In the genomic region with DNA sequence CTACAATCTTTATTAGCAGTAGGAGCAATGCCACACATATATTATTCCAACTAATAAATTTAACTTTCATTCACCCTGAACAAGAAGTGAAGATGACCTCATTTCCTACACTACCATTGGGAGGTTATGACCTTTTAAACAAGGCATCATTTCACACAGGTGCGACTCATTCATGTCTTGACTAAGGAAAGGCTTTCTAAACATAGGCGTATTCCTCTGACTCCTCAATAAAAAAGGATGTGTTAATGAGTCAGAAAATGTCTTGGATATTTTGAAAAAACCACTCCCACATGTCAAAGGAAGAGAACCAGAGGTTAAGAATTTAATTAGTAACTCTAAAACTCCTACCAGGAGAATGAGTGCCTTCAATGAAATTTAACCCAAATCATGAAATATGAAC, we compare ENCODE assay signal across 15 cellular contexts.
A peak's percentile ranks its signal among the peaks of the same experiment; 100 is the strongest.
DNase-seq lines count a peak whose midpoint lies in the region; ATAC-seq and TF ChIP-seq lines count a peak whose summit lies in the region.
"Had no signal": no experiment of that assay in that cellular context is flagged by ENCODE, and none has a peak within 500 bp of the region (broad histone marks: within the 10 kb centered on the region; RNA-seq: fewer than 3 reads in every experiment).

No MANE protein-coding gene starts in this region.

- H3K9ac ChIP-seq in GM23248 = no peak overlapping the region

- no peak for TF ChIP-seq CTCF in foreskin keratinocyte (conservative IDR thresholded peaks at IDR 0.05)
- no peak for TF ChIP-seq CTCF in tibial nerve (IDR thresholded peaks at IDR 0.05)
- no peak for TF ChIP-seq CTCF in thyroid gland (IDR thresholded peaks at IDR 0.05)

- H3K27ac ChIP-seq in GM23248 (peak overlapping the region; percentile 64; the same call in 1 of the 2 replicates), foreskin keratinocyte (no peak overlapping the region), tibial nerve (peak overlapping the region in 1 of 4 donors; percentile 6), thyroid gland (no peak overlapping the region)
- H3K27ac ChIP-seq: ovary had no signal

- ATAC-seq in foreskin keratinocyte = peak; percentile 99
- no peak for ATAC-seq in GM19328 (IDR thresholded peaks at IDR 0.05; ENCODE audit: unreplicated experiment)
- ATAC-seq: CD8-positive, alpha-beta T cell; left colon had no signal

- WGBS in GM23248 (ENCODE audit: low coverage in 1 of 2, low lambda C conversion rate in 2 of 2, missing lambda C conversion rate in 2 of 2), 2 experiments = 3 to 13% methylated on average over 2 of the region's 2 CpGs
- 52 to 58% methylated on average over 2 of the region's 2 CpGs for WGBS in tibial nerve, 2 donors
- WGBS in thyroid gland, 2 donors = 82 to 87% methylated on average over 2 of the region's 2 CpGs

- TF ChIP-seq POLR2A in tibial nerve (IDR thresholded peaks at IDR 0.05) (no peak), thyroid gland (IDR thresholded peaks at IDR 0.05) (no peak)

- in situ Hi-C loops in GM23248 (cut with MboI) = loop anchor here (10.0 kb wide), 1 partner anchor 860 kb away; no protein-coding TSS in a partner anchor

- H3K9me3 ChIP-seq in GM23248 (ENCODE audit: low read depth) (no peaks in the 10 kb centered on the region), tibial nerve (no peaks in the 10 kb centered on the region), thyroid gland (no peaks in the 10 kb centered on the region)
- H3K9me3 ChIP-seq: ovary had no signal

- H3K4me3 ChIP-seq in GM23248 (no peak overlapping the region), tibial nerve (no peak overlapping the region), thyroid gland (replicated peaks in 1 of 3) (no peak overlapping the region)
- H3K4me3 ChIP-seq: ovary had no signal

- H3K27me3 ChIP-seq in GM23248 (replicated peaks; ENCODE audit: insufficient read depth) (no peaks in the 10 kb centered on the region), foreskin keratinocyte (no peaks in the 10 kb centered on the region), tibial nerve (no peaks in the 10 kb centered on the region), thyroid gland (no peaks in the 10 kb centered on the region)
- H3K27me3 ChIP-seq: ovary had no signal

- no peak overlapping the region for H2AFZ ChIP-seq in GM23248

- no peaks in the 10 kb centered on the region for H3K9me2 ChIP-seq in GM23248 (ENCODE audit: insufficient read depth)

- intact Hi-C loops in thyroid gland (cut with DNase I) = no loop called here

- peak overlapping the region; percentile 35 for H3K4me2 ChIP-seq in GM23248 (ENCODE audit: unreplicated experiment)

- H4K20me1 ChIP-seq in GM23248 (ENCODE audit: insufficient read depth) = no peaks in the 10 kb centered on the region

- peaks cover 82% of the 10 kb centered on the region for H3K79me2 ChIP-seq in GM23248 (ENCODE audit: insufficient read depth)

- TF ChIP-seq EP300 in tibial nerve (IDR thresholded peaks at IDR 0.05) = no peak

- peaks cover 13% of the 10 kb centered on the region for H3K36me3 ChIP-seq in GM23248 (ENCODE audit: low read depth)
- H3K36me3 ChIP-seq in tibial nerve = peaks cover 0 to under 1% (median 0%) of the 10 kb centered on the region in 3 donors
- no peaks in the 10 kb centered on the region for H3K36me3 ChIP-seq in thyroid gland
- H3K36me3 ChIP-seq: ovary had no signal

- peak; percentile 53 for DNase-seq in AG08395 (ENCODE audit: low spot score)
- DNase-seq in GM23248 = peak; percentile 82
- DNase-seq in RPMI7951 (ENCODE audit: low read depth) = peak; percentile 41
- peak; percentile 91 to 96 for DNase-seq in foreskin keratinocyte
- DNase-seq in tibial nerve (ENCODE audit: low spot score in 2 of 2) = no peak
- no peak for DNase-seq in thyroid gland
- no peak for DNase-seq in NCI-H510A treated with DMSO at 0.1 percent for 48 hours (lab: John Stamatoyannopoulos, UW)
- DNase-seq: activated CD8-positive, alpha-beta memory T cell treated with anti-CD3 and anti-CD28 coated beads, Interleukin-2, amount 50 U/mL, for 4 hours; CD8-positive, alpha-beta T cell; foreskin melanocyte; left colon; NCI-H146; ovary; stimulated activated CD4-positive, alpha-beta T cell treated with anti-CD3 and anti-CD28 coated beads, Interleukin-1b, Interleukin-23, amount 100 ng/mL, for 48 hours had no signal

- H3K4me1 ChIP-seq in GM23248 (ENCODE audit: insufficient read depth) (peaks cover 58% of the 10 kb centered on the region), foreskin keratinocyte (peaks cover 13% of the 10 kb centered on the region), tibial nerve (peaks cover 0 to 57% (median 7%) of the 10 kb centered on the region in 4 donors), thyroid gland (peaks cover 28 to 37% of the 10 kb centered on the region in 2 donors)

- H3F3A ChIP-seq in GM23248 (ENCODE audit: insufficient read depth) = peaks cover 40% of the 10 kb centered on the region

Comparison
In these comparisons a context has a peak if more than half of its experiments do, and no peak if none do; other contexts are left out.
1. DNase-seq: peak in AG08395 (single experiment), GM23248 (single experiment), RPMI7951 (single experiment) and foreskin keratinocyte (2 of 2); none in tibial nerve (0 of 2), thyroid gland (0 of 2) and NCI-H510A treated with DMSO at 0.1 percent for 48 hours (single experiment).